ENCODE assay signal across 9 cellular contexts in genomic region chr16:30142672-30143346, GRCh38. TPM values are rescaled to one million over a fixed set of nuclear protein-coding genes. Genes with fewer than 3 reads are reported as not detected.
A peak's percentile ranks its signal among the peaks of the same experiment; 100 is the strongest.
DNase-seq lines count a peak whose midpoint lies in the region; ATAC-seq lines count a peak whose summit lies in the region.
"Had no signal": no experiment of that assay in that cellular context is flagged by ENCODE, and none has a peak within 500 bp of the region (broad histone marks: within the 10 kb centered on the region; RNA-seq: fewer than 3 reads in every experiment).

No MANE protein-coding gene starts in this region.

- H3K4me1 Mint-ChIP-seq in activated CD4-positive, alpha-beta T cell treated with anti-CD3 and anti-CD28 coated beads, Interleukin-2, amount 10 ng/mL, durations not matched to agents 24 days and 14 days, result peaks cover 22% of the 10 kb centered on the region
- peaks cover 26% of the 10 kb centered on the region for H3K4me1 Mint-ChIP-seq in activated naive CD8-positive, alpha-beta T cell treated with anti-CD3 and anti-CD28 coated beads for 36 hours

- peak overlapping the region; percentile 40 for H3K27ac Mint-ChIP-seq in activated CD4-positive, alpha-beta T cell treated with anti-CD3 and anti-CD28 coated beads, Interleukin-2, amount 10 ng/mL, durations not matched to agents 24 days and 14 days
- H3K27ac Mint-ChIP-seq in activated naive CD8-positive, alpha-beta T cell treated with anti-CD3 and anti-CD28 coated beads for 36 hours, result peak overlapping the region; percentile 13

- no peaks in the 10 kb centered on the region for H3K36me3 Mint-ChIP-seq in activated CD4-positive, alpha-beta T cell treated with anti-CD3 and anti-CD28 coated beads, Interleukin-2, amount 10 ng/mL, durations not matched to agents 24 days and 14 days (ENCODE audit: low read depth)
- no peaks in the 10 kb centered on the region for H3K36me3 Mint-ChIP-seq in activated naive CD8-positive, alpha-beta T cell treated with anti-CD3 and anti-CD28 coated beads for 36 hours

- no peak overlapping the region for H3K4me3 ChIP-seq in trophoblast cell (ENCODE audit: low read depth, low read length)

- H2AK5ac ChIP-seq in trophoblast cell (ENCODE audit: low read length), result no peak overlapping the region

- H2BK120ac ChIP-seq in trophoblast cell (ENCODE audit: insufficient read depth, low read length, poor library complexity), result no peak overlapping the region

- intact Hi-C loops in activated CD4-positive, alpha-beta T cell treated with anti-CD3 and anti-CD28 coated beads, Interleukin-2, amount 10 ng/mL, durations not matched to agents 24 days and 14 days (cut with micrococcal nuclease), result no loop called here

- H3K79me2 ChIP-seq in trophoblast cell (ENCODE audit: control insufficient read depth, insufficient read depth, low read length, poor library complexity), result no peaks in the 10 kb centered on the region

- ATAC-seq in GM21381 (IDR thresholded peaks at IDR 0.05; ENCODE audit: unreplicated experiment) (no peak), HG02852 (IDR thresholded peaks at IDR 0.05; ENCODE audit: unreplicated experiment) (no peak)

- no peak overlapping the region for H2BK5ac ChIP-seq in trophoblast cell (ENCODE audit: low read depth, low read length, poor library complexity)

- no peaks in the 10 kb centered on the region for H3K9me3 ChIP-seq in trophoblast cell (ENCODE audit: insufficient read depth, low read depth, low read length)
- H3K9me3 ChIP-seq: Caco-2 had no signal

- no peak overlapping the region for H3K4me3 Mint-ChIP-seq in activated CD4-positive, alpha-beta T cell treated with anti-CD3 and anti-CD28 coated beads, Interleukin-2, amount 10 ng/mL, durations not matched to agents 24 days and 14 days
- H3K4me3 Mint-ChIP-seq in activated naive CD8-positive, alpha-beta T cell treated with anti-CD3 and anti-CD28 coated beads for 36 hours, result no peak overlapping the region

- no peaks in the 10 kb centered on the region for H3K79me1 ChIP-seq in trophoblast cell (ENCODE audit: low read length)

- no peak overlapping the region for H3K14ac ChIP-seq in trophoblast cell (ENCODE audit: low read length)

- H3K4me2 ChIP-seq in trophoblast cell (ENCODE audit: low read length), result no peak overlapping the region

- H3K27me3 Mint-ChIP-seq in activated CD4-positive, alpha-beta T cell treated with anti-CD3 and anti-CD28 coated beads, Interleukin-2, amount 10 ng/mL, durations not matched to agents 24 days and 14 days, result no peaks in the 10 kb centered on the region
- H3K27me3 Mint-ChIP-seq in activated naive CD8-positive, alpha-beta T cell treated with anti-CD3 and anti-CD28 coated beads for 36 hours, result no peaks in the 10 kb centered on the region

- no peak overlapping the region for H2AFZ ChIP-seq in trophoblast cell (ENCODE audit: insufficient read depth, low read length, poor library complexity)

- no peaks in the 10 kb centered on the region for H3K9me3 Mint-ChIP-seq in activated CD4-positive, alpha-beta T cell treated with anti-CD3 and anti-CD28 coated beads, Interleukin-2, amount 10 ng/mL, durations not matched to agents 24 days and 14 days
- H3K9me3 Mint-ChIP-seq in activated naive CD8-positive, alpha-beta T cell treated with anti-CD3 and anti-CD28 coated beads for 36 hours, result no peaks in the 10 kb centered on the region

- H3K23ac ChIP-seq in trophoblast cell (ENCODE audit: low read length), result no peak overlapping the region

- no peak overlapping the region for H3K18ac ChIP-seq in trophoblast cell (ENCODE audit: low read length)

- peak; percentile 82 for DNase-seq in activated CD4-positive, alpha-beta T cell treated with anti-CD3 and anti-CD28 coated beads, Interleukin-2, amount 10 ng/mL, durations not matched to agents 24 days and 14 days
- DNase-seq in activated CD4-positive, alpha-beta T cell treated with anti-CD3 and anti-CD28 coated beads, Interleukin-2, amount 50 U/mL, for 48 hours, result no peak
- DNase-seq in M059J (ENCODE audit: low read depth) (peak; percentile 20), trophoblast cell (peak; percentile 44 to 63), middle frontal gyrus (ENCODE audit: extremely low spot score, low spot score) (no peak)
- no peak for DNase-seq in activated naive CD8-positive, alpha-beta T cell treated with anti-CD3 and anti-CD28 coated beads for 36 hours

- H3K36me3 ChIP-seq in trophoblast cell (ENCODE audit: control insufficient read depth in 1 of 2, insufficient read depth in 2 of 2, low read length in 2 of 2), result no peaks in the 10 kb centered on the region

- no peak overlapping the region for H4K12ac ChIP-seq in trophoblast cell (ENCODE audit: low read depth, low read length)

- H3K4me1 ChIP-seq in trophoblast cell (ENCODE audit: control insufficient read depth in 1 of 2, insufficient read depth in 2 of 2, low read length in 2 of 2), result no peaks in the 10 kb centered on the region

- no peak overlapping the region for H3K9ac ChIP-seq in trophoblast cell (ENCODE audit: low read length)

- no peak overlapping the region for H3K4ac ChIP-seq in trophoblast cell (ENCODE audit: low read depth, low read length)

- no peaks in the 10 kb centered on the region for H3K27me3 ChIP-seq in trophoblast cell (ENCODE audit: insufficient read depth, low read length)

- WGBS in trophoblast cell (ENCODE audit: extremely low coverage, insufficient coverage, insufficient read length), result no CpG with 5 or more reads among the region's 13 CpGs

- H4K8ac ChIP-seq in trophoblast cell (ENCODE audit: low read depth, low read length), result no peak overlapping the region

- no peak overlapping the region for H3K27ac ChIP-seq in trophoblast cell (ENCODE audit: low read depth, low read length)

- H2BK12ac ChIP-seq in trophoblast cell (ENCODE audit: low read length), result no peak overlapping the region

- H4K91ac ChIP-seq in trophoblast cell (ENCODE audit: low read depth, low read length), result no peak overlapping the region

RNA-seq across cellular contexts. Expression of gene MAPK3, which starts 19.8 kb away (rescaled TPM):
- total RNA-seq in activated CD4-positive, alpha-beta T cell treated with anti-CD3 and anti-CD28 coated beads, Interleukin-2, amount 10 ng/mL, durations not matched to agents 24 days and 14 days, result 53.9 and 56.4 TPM in 2 replicates
- total RNA-seq in M059J (2014; rRNA removed; shearing (Covaris generic)), result 38.7 and 42.5 TPM in 2 replicates
- 10 to 100 TPM; 38.9 to 41.6 TPM for total RNA-seq in activated naive CD8-positive, alpha-beta T cell treated with anti-CD3 and anti-CD28 coated beads for 36 hours
- 64.9 and 67.4 TPM in 2 replicates for polyA plus RNA-seq in trophoblast cell (2013)

RNA-seq across cellular contexts. Expression of gene GDPD3, which starts 29.5 kb away (rescaled TPM):
- total RNA-seq in activated CD4-positive, alpha-beta T cell treated with anti-CD3 and anti-CD28 coated beads, Interleukin-2, amount 10 ng/mL, durations not matched to agents 24 days and 14 days, result 6.0 and 6.6 TPM in 2 replicates
- 0.52 and 1.8 TPM in 2 replicates for total RNA-seq in M059J (2014; rRNA removed; shearing (Covaris generic))
- total RNA-seq in activated naive CD8-positive, alpha-beta T cell treated with anti-CD3 and anti-CD28 coated beads for 36 hours, result 1 to 10 TPM; 1.7 to 4.3 TPM
- 3.2 and 3.5 TPM in 2 replicates for polyA plus RNA-seq in trophoblast cell (2013)

RNA-seq across cellular contexts. Expression of gene CORO1A, which starts 40.6 kb away (rescaled TPM):
- total RNA-seq in activated CD4-positive, alpha-beta T cell treated with anti-CD3 and anti-CD28 coated beads, Interleukin-2, amount 10 ng/mL, durations not matched to agents 24 days and 14 days, result 748 and 758 TPM in 2 replicates
- total RNA-seq in M059J (2014; rRNA removed; shearing (Covaris generic)), result 7.6 and 8.0 TPM in 2 replicates
- total RNA-seq in activated naive CD8-positive, alpha-beta T cell treated with anti-CD3 and anti-CD28 coated beads for 36 hours, result 100 to 1,000 TPM; 972 to 977 TPM
- polyA plus RNA-seq in trophoblast cell (2013), result 0.79 and 1.1 TPM in 2 replicates

RNA-seq across cellular contexts. Expression of gene YPEL3, which starts 46.8 kb away (rescaled TPM):
- total RNA-seq in activated CD4-positive, alpha-beta T cell treated with anti-CD3 and anti-CD28 coated beads, Interleukin-2, amount 10 ng/mL, durations not matched to agents 24 days and 14 days, result 11.8 and 11.9 TPM in 2 replicates
- 6.0 and 23.1 TPM in 2 replicates for total RNA-seq in M059J (2014; rRNA removed; shearing (Covaris generic))
- 10 to 100 TPM; 11.8 to 12.1 TPM for total RNA-seq in activated naive CD8-positive, alpha-beta T cell treated with anti-CD3 and anti-CD28 coated beads for 36 hours
- polyA plus RNA-seq in trophoblast cell (2013), result 47.2 and 47.3 TPM in 2 replicates

RNA-seq across cellular contexts. Expression of gene BOLA2B, which starts 50.7 kb away (rescaled TPM):
- 280 and 300 TPM in 2 replicates for total RNA-seq in activated CD4-positive, alpha-beta T cell treated with anti-CD3 and anti-CD28 coated beads, Interleukin-2, amount 10 ng/mL, durations not matched to agents 24 days and 14 days
- total RNA-seq in M059J (2014; rRNA removed; shearing (Covaris generic)), result 397 and 526 TPM in 2 replicates
- total RNA-seq in activated naive CD8-positive, alpha-beta T cell treated with anti-CD3 and anti-CD28 coated beads for 36 hours, result 100 to 1,000 TPM; 252 to 257 TPM
- 434 and 444 TPM in 2 replicates for polyA plus RNA-seq in trophoblast cell (2013)

Comparison
In these comparisons a context has a peak if more than half of its experiments do, and no peak if none do; other contexts are left out.
1. DNase-seq: peak in activated CD4-positive, alpha-beta T cell treated with anti-CD3 and anti-CD28 coated beads, Interleukin-2, amount 10 ng/mL, durations not matched to agents 24 days and 14 days (single experiment), M059J (single experiment) and trophoblast cell (2 of 2); none in activated CD4-positive, alpha-beta T cell treated with anti-CD3 and anti-CD28 coated beads, Interleukin-2, amount 50 U/mL, for 48 hours (0 of 2), activated naive CD8-positive, alpha-beta T cell treated with anti-CD3 and anti-CD28 coated beads for 36 hours (single experiment) and middle frontal gyrus (single experiment).
2. RNA of gene CORO1A, which starts 40.6 kb away (total RNA-seq): 972 to 977 TPM in activated naive CD8-positive, alpha-beta T cell treated with anti-CD3 and anti-CD28 coated beads for 36 hours and 748 to 758 TPM in activated CD4-positive, alpha-beta T cell treated with anti-CD3 and anti-CD28 coated beads, Interleukin-2, amount 10 ng/mL, durations not matched to agents 24 days and 14 days; 7.6 to 8.0 TPM in M059J; every median in the first group is over 10 times any median in the second.